15 cellular contexts compared by ENCODE assay signal in genomic region chr5:16549491-16550233, GRCh38.
A peak's percentile ranks its signal among the peaks of the same experiment; 100 is the strongest.
DNase-seq lines count a peak whose midpoint lies in the region; ATAC-seq, FAIRE-seq and TF ChIP-seq lines count a peak whose summit lies in the region.
"Had no signal": no experiment of that assay in that cellular context is flagged by ENCODE, and none has a peak within 500 bp of the region (broad histone marks: within the 10 kb centered on the region; RNA-seq: fewer than 3 reads in every experiment).

No MANE protein-coding gene starts in this region.

- no peaks in the 10 kb centered on the region for H3K79me2 ChIP-seq in DOHH2 (ENCODE audit: control insufficient read depth, low read length)

- ATAC-seq in HG02885 (IDR thresholded peaks at IDR 0.05; ENCODE audit: poor library complexity, unreplicated experiment) (peak; percentile 32), memory B cell (ENCODE audit: low read depth) (no peak), GM18517 (IDR thresholded peaks at IDR 0.05; ENCODE audit: unreplicated experiment) (no peak), esophagus mucosa (no peak)
- no peak for ATAC-seq in activated T-cell treated with anti-CD3 and anti-CD28 coated beads, Interleukin-2, amount 50 U/mL, for 72 hours (replicated peaks in 1 of 2)

- no peaks in the 10 kb centered on the region for H3K9me3 ChIP-seq in DOHH2 (ENCODE audit: control insufficient read depth, insufficient read depth, low read length)
- H3K9me3 ChIP-seq: ovary, thyroid gland had no signal

- peaks cover 33% of the 10 kb centered on the region for H3K4me1 ChIP-seq in DOHH2 (ENCODE audit: control insufficient read depth, low read length)

- DNase-seq in chondrocyte (ENCODE audit: low spot score) (no peak), memory B cell (ENCODE audit: low spot score in 2 of 2) (no peak), D721Med (ENCODE audit: insufficient read length, low spot score) (no peak)
- no peak for DNase-seq in activated T-cell treated with anti-CD3 and anti-CD28 coated beads, Interleukin-2, amount 50 U/mL, for 72 hours
- DNase-seq: activated T-cell treated with anti-CD3 and anti-CD28 coated beads, Interleukin-2, amount 50 U/mL, for 1 hour; midbrain; ovary had no signal

- H3K4me2 ChIP-seq in DOHH2 (ENCODE audit: low read length): peak overlapping the region; percentile 47

- TF ChIP-seq CTCF in DOHH2 (IDR thresholded peaks at IDR 0.05; ENCODE audit: low read depth, low read length, poor library complexity, severe bottlenecking) (no peak), chondrocyte (IDR thresholded peaks at IDR 0.05) (no peak), D721Med (IDR thresholded peaks at IDR 0.05; ENCODE audit: insufficient read depth, missing control alignments) (no peak)

- peaks cover 40% of the 10 kb centered on the region for H3K4me1 Mint-ChIP-seq in chondrocyte (ENCODE audit: low read depth)
- peaks cover 13% of the 10 kb centered on the region for H3K4me1 Mint-ChIP-seq in memory B cell
- H3K4me1 Mint-ChIP-seq in activated T-cell treated with anti-CD3 and anti-CD28 coated beads, Interleukin-2, amount 50 U/mL, for 72 hours (ENCODE audit: low read depth): peaks cover 30% of the 10 kb centered on the region

- no peaks in the 10 kb centered on the region for H3K27me3 ChIP-seq in DOHH2 (ENCODE audit: control insufficient read depth, low read length)
- H3K27me3 ChIP-seq: ovary, thyroid gland had no signal

- no peak overlapping the region for H3K27ac ChIP-seq in DOHH2 (ENCODE audit: low read depth, low read length)
- H3K27ac ChIP-seq: ovary had no signal

- no peaks in the 10 kb centered on the region for H3K9me3 Mint-ChIP-seq in chondrocyte (ENCODE audit: low read depth)
- H3K9me3 Mint-ChIP-seq in memory B cell: no peaks in the 10 kb centered on the region
- H3K9me3 Mint-ChIP-seq in activated T-cell treated with anti-CD3 and anti-CD28 coated beads, Interleukin-2, amount 50 U/mL, for 72 hours: no peaks in the 10 kb centered on the region
- H3K9me3 Mint-ChIP-seq: T-cell had no signal

- H3F3A ChIP-seq in DOHH2 (ENCODE audit: control insufficient read depth, insufficient read depth): no peaks in the 10 kb centered on the region

- H4K20me1 ChIP-seq in DOHH2 (ENCODE audit: control insufficient read depth, insufficient read depth, low read depth, low read length): no peaks in the 10 kb centered on the region

- H3K27ac Mint-ChIP-seq in chondrocyte (ENCODE audit: unreplicated experiment) (peak overlapping the region; percentile 42), memory B cell (no peak overlapping the region)
- no peak overlapping the region for H3K27ac Mint-ChIP-seq in activated T-cell treated with anti-CD3 and anti-CD28 coated beads, Interleukin-2, amount 50 U/mL, for 72 hours
- H3K27ac Mint-ChIP-seq: activated CD4-positive, alpha-beta T cell treated with anti-CD3 and anti-CD28 coated beads for 36 hours; T-cell had no signal

- no peak overlapping the region for H3K4me3 Mint-ChIP-seq in chondrocyte (ENCODE audit: unreplicated experiment)
- peak overlapping the region; percentile 51 for H3K4me3 Mint-ChIP-seq in memory B cell
- H3K4me3 Mint-ChIP-seq in activated T-cell treated with anti-CD3 and anti-CD28 coated beads, Interleukin-2, amount 50 U/mL, for 72 hours: no peak overlapping the region
- H3K4me3 Mint-ChIP-seq: activated CD4-positive, alpha-beta T cell treated with anti-CD3 and anti-CD28 coated beads for 36 hours; T-cell had no signal

- peaks cover 5% of the 10 kb centered on the region for H3K27me3 Mint-ChIP-seq in chondrocyte (ENCODE audit: low read depth)
- H3K27me3 Mint-ChIP-seq in memory B cell: no peaks in the 10 kb centered on the region
- no peaks in the 10 kb centered on the region for H3K27me3 Mint-ChIP-seq in activated T-cell treated with anti-CD3 and anti-CD28 coated beads, Interleukin-2, amount 50 U/mL, for 72 hours (ENCODE audit: low read depth)
- H3K27me3 Mint-ChIP-seq: activated CD4-positive, alpha-beta T cell treated with anti-CD3 and anti-CD28 coated beads for 36 hours; T-cell had no signal

- peak overlapping the region; percentile 54 for H3K4me3 ChIP-seq in DOHH2 (ENCODE audit: low read length)
- H3K4me3 ChIP-seq: ovary, thyroid gland had no signal

- FAIRE-seq in D721Med (lab: Jason Lieb, UNC): no peak
- FAIRE-seq: colon had no signal

- H3K36me3 Mint-ChIP-seq in chondrocyte (ENCODE audit: low read depth) (no peaks in the 10 kb centered on the region), memory B cell (peaks cover 3% of the 10 kb centered on the region)
- no peaks in the 10 kb centered on the region for H3K36me3 Mint-ChIP-seq in activated T-cell treated with anti-CD3 and anti-CD28 coated beads, Interleukin-2, amount 50 U/mL, for 72 hours (ENCODE audit: insufficient read depth in 2 of 2)

- H3K9me2 ChIP-seq in DOHH2 (replicated peaks; ENCODE audit: control insufficient read depth, low read length): no peaks in the 10 kb centered on the region

- no peaks in the 10 kb centered on the region for H3K36me3 ChIP-seq in DOHH2 (ENCODE audit: control insufficient read depth, low read length)
- H3K36me3 ChIP-seq: ovary, thyroid gland had no signal
